1 cellular context compared by ENCODE assay signal in the genomic region with DNA sequence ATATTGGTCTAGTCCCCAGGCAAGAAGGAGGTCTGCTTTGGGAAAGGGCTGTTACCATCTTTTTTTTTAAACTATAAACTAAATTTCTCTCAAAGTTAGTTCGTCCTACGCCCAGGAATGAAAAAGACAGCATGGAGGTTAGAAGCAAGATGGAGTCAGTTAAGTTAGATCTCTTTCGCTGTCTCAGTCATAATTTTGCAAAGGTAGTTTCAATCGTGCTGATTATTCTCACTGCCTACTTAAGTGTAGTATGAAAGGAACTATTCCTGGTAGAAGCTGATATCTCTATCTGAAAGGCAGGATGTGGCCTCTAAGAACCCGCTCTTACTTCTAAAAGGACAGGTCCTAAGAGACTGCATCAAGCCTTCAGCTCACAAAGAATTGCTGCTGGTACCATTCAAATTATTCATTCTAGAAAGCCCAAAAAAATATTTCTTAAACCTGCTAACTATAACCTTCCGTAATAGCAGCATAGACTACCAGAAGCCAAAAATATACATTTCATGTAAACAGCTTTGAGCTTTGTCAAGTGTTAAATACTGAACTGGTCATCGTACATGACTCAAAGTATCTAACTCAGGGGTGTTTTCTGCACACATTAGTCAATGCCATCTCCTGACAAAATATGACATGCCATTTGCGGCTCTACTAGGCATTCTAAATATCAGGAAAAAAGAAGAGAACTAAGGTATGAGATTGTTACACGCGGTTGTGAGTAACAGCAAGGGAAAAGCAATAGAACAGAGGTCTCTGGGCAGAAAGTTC.
TF ChIP-seq lines count a peak whose summit lies in the region.

No MANE protein-coding gene starts in this region.

TF ChIP-seq in K562, 482 proteins besides CTCF, POLR2A, EP300 and RAD21 (continued from another document and continues in another):
- peak; percentile 26; the same call in 1 of the 2 replicates for TF ChIP-seq NFE2L1 (tag; IDR thresholded peaks at IDR 0.05; ENCODE audit: borderline replicate concordance, low read depth)
- TF ChIP-seq LCOR (CRISPR knock-in tag; IDR thresholded peaks at IDR 0.05) = no peak
- no peak for TF ChIP-seq TGIF2 (CRISPR knock-in tag; IDR thresholded peaks at IDR 0.05)
- TF ChIP-seq, protein P1, sequence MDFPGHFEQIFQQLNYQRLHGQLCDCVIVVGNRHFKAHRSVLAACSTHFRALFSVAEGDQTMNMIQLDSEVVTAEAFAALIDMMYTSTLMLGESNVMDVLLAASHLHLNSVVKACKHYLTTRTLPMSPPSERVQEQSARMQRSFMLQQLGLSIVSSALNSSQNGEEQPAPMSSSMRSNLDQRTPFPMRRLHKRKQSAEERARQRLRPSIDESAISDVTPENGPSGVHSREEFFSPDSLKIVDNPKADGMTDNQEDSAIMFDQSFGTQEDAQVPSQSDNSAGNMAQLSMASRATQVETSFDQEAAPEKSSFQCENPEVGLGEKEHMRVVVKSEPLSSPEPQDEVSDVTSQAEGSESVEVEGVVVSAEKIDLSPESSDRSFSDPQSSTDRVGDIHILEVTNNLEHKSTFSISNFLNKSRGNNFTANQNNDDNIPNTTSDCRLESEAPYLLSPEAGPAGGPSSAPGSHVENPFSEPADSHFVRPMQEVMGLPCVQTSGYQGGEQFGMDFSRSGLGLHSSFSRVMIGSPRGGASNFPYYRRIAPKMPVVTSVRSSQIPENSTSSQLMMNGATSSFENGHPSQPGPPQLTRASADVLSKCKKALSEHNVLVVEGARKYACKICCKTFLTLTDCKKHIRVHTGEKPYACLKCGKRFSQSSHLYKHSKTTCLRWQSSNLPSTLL (IDR thresholded peaks at IDR 0.05) = no peak
- 0 out of 2 replicates have a peak, but pooled peaks have one; percentile 27 for TF ChIP-seq ZNF766 (CRISPR knock-in tag; conservative IDR thresholded peaks at IDR 0.05)
- peak; percentile 72; the same call in 1 of the 2 replicates for TF ChIP-seq PYGO2 (tag; IDR thresholded peaks at IDR 0.05)
- TF ChIP-seq, protein P2, sequence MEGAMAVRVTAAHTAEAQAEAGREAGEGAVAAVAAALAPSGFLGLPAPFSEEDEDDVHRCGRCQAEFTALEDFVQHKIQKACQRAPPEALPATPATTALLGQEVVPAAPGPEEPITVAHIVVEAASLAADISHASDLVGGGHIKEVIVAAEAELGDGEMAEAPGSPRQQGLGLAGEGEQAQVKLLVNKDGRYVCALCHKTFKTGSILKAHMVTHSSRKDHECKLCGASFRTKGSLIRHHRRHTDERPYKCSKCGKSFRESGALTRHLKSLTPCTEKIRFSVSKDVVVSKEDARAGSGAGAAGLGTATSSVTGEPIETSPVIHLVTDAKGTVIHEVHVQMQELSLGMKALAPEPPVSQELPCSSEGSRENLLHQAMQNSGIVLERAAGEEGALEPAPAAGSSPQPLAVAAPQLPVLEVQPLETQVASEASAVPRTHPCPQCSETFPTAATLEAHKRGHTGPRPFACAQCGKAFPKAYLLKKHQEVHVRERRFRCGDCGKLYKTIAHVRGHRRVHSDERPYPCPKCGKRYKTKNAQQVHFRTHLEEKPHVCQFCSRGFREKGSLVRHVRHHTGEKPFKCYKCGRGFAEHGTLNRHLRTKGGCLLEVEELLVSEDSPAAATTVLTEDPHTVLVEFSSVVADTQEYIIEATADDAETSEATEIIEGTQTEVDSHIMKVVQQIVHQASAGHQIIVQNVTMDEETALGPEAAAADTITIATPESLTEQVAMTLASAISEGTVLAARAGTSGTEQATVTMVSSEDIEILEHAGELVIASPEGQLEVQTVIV (CRISPR knock-in tag; IDR thresholded peaks at IDR 0.05; ENCODE audit: borderline replicate concordance) = no peak
- TF ChIP-seq, protein P3, sequence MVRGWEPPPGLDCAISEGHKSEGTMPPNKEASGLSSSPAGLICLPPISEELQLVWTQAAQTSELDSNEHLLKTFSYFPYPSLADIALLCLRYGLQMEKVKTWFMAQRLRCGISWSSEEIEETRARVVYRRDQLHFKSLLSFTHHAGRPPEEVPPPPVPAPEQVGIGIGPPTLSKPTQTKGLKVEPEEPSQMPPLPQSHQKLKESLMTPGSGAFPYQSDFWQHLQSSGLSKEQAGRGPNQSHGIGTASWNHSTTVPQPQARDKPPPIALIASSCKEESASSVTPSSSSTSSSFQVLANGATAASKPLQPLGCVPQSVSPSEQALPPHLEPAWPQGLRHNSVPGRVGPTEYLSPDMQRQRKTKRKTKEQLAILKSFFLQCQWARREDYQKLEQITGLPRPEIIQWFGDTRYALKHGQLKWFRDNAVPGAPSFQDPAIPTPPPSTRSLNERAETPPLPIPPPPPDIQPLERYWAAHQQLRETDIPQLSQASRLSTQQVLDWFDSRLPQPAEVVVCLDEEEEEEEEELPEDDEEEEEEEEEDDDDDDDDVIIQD (CRISPR knock-in tag; IDR thresholded peaks at IDR 0.05) = no peak
- TF ChIP-seq, protein P4, sequence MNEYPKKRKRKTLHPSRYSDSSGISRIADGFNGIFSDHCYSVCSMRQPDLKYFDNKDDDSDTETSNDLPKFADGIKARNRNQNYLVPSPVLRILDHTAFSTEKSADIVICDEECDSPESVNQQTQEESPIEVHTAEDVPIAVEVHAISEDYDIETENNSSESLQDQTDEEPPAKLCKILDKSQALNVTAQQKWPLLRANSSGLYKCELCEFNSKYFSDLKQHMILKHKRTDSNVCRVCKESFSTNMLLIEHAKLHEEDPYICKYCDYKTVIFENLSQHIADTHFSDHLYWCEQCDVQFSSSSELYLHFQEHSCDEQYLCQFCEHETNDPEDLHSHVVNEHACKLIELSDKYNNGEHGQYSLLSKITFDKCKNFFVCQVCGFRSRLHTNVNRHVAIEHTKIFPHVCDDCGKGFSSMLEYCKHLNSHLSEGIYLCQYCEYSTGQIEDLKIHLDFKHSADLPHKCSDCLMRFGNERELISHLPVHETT (CRISPR knock-in tag; conservative IDR thresholded peaks at IDR 0.05 in 1 of 2, IDR thresholded peaks at IDR 0.05 in 1 of 2) = peak in 1 of 2 experiments; percentile 54; a peak in 1 of 4 replicates
- TF ChIP-seq CBX2 (IDR thresholded peaks at IDR 0.05; ENCODE audit: insufficient read depth, low read length, poor library complexity, severe bottlenecking) = no peak
- no peak for TF ChIP-seq POLR2H (tag; IDR thresholded peaks at IDR 0.05; ENCODE audit: low read depth)
- peak; percentile 22; the same call in 1 of the 2 replicates for TF ChIP-seq TCF3 (CRISPR knock-in tag; IDR thresholded peaks at IDR 0.05)
- TF ChIP-seq MBD2 (IDR thresholded peaks at IDR 0.05; ENCODE audit: borderline replicate concordance, low read depth) = no peak
- TF ChIP-seq, protein P5, sequence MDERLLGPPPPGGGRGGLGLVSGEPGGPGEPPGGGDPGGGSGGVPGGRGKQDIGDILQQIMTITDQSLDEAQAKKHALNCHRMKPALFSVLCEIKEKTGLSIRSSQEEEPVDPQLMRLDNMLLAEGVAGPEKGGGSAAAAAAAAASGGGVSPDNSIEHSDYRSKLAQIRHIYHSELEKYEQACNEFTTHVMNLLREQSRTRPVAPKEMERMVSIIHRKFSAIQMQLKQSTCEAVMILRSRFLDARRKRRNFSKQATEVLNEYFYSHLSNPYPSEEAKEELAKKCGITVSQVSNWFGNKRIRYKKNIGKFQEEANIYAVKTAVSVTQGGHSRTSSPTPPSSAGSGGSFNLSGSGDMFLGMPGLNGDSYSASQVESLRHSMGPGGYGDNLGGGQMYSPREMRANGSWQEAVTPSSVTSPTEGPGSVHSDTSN (CRISPR knock-in tag; IDR thresholded peaks at IDR 0.05; ENCODE audit: low read depth) = no peak
- TF ChIP-seq, protein P5 (tag; conservative IDR thresholded peaks at IDR 0.05; ENCODE audit: low read depth) = peak; percentile 35; the same call in 1 of the 2 replicates
- TF ChIP-seq PTRF (tag; IDR thresholded peaks at IDR 0.05) = peak; percentile 87
- TF ChIP-seq ZNF175 (CRISPR knock-in tag; IDR thresholded peaks at IDR 0.05; ENCODE audit: low read depth) = peak; percentile 72; the same call in 1 of the 2 replicates
- TF ChIP-seq, protein P6, sequence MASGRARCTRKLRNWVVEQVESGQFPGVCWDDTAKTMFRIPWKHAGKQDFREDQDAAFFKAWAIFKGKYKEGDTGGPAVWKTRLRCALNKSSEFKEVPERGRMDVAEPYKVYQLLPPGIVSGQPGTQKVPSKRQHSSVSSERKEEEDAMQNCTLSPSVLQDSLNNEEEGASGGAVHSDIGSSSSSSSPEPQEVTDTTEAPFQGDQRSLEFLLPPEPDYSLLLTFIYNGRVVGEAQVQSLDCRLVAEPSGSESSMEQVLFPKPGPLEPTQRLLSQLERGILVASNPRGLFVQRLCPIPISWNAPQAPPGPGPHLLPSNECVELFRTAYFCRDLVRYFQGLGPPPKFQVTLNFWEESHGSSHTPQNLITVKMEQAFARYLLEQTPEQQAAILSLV (tag; IDR thresholded peaks at IDR 0.05) = 0 out of 2 replicates have a peak, but pooled peaks have one; percentile 11
- peak; percentile 93 for TF ChIP-seq DMBX1 (CRISPR knock-in tag; IDR thresholded peaks at IDR 0.05; ENCODE audit: borderline replicate concordance)
- peak; percentile 74 for TF ChIP-seq MEF2D (tag; conservative IDR thresholded peaks at IDR 0.05; ENCODE audit: low read depth)
- TF ChIP-seq MCM5 (IDR thresholded peaks at IDR 0.05; ENCODE audit: low read depth) = no peak
- 0 out of 2 replicates have a peak, but pooled peaks have one; percentile 27 for TF ChIP-seq KLF6 (CRISPR knock-in tag; IDR thresholded peaks at IDR 0.05; ENCODE audit: borderline replicate concordance)
- TF ChIP-seq, protein P7, sequence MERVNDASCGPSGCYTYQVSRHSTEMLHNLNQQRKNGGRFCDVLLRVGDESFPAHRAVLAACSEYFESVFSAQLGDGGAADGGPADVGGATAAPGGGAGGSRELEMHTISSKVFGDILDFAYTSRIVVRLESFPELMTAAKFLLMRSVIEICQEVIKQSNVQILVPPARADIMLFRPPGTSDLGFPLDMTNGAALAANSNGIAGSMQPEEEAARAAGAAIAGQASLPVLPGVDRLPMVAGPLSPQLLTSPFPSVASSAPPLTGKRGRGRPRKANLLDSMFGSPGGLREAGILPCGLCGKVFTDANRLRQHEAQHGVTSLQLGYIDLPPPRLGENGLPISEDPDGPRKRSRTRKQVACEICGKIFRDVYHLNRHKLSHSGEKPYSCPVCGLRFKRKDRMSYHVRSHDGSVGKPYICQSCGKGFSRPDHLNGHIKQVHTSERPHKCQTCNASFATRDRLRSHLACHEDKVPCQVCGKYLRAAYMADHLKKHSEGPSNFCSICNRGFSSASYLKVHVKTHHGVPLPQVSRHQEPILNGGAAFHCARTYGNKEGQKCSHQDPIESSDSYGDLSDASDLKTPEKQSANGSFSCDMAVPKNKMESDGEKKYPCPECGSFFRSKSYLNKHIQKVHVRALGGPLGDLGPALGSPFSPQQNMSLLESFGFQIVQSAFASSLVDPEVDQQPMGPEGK (CRISPR knock-in tag; IDR thresholded peaks at IDR 0.05; ENCODE audit: borderline replicate concordance) = 0 out of 2 replicates have a peak, but pooled peaks have one; percentile 25
- peak; percentile 75 for TF ChIP-seq ZKSCAN8 (CRISPR knock-in tag; IDR thresholded peaks at IDR 0.05)
- TF ChIP-seq, protein P8, sequence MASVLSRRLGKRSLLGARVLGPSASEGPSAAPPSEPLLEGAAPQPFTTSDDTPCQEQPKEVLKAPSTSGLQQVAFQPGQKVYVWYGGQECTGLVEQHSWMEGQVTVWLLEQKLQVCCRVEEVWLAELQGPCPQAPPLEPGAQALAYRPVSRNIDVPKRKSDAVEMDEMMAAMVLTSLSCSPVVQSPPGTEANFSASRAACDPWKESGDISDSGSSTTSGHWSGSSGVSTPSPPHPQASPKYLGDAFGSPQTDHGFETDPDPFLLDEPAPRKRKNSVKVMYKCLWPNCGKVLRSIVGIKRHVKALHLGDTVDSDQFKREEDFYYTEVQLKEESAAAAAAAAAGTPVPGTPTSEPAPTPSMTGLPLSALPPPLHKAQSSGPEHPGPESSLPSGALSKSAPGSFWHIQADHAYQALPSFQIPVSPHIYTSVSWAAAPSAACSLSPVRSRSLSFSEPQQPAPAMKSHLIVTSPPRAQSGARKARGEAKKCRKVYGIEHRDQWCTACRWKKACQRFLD (CRISPR knock-in tag; IDR thresholded peaks at IDR 0.05) = peak; percentile 72
- TF ChIP-seq HMG20A (CRISPR knock-in tag; conservative IDR thresholded peaks at IDR 0.05) = no peak
- peak; percentile 34; the same call in 1 of the 2 replicates for TF ChIP-seq ZNF239 (CRISPR knock-in tag; IDR thresholded peaks at IDR 0.05)
- TF ChIP-seq SMAD4 (CRISPR knock-in tag; conservative IDR thresholded peaks at IDR 0.05) = peak; percentile 72
- TF ChIP-seq LEF1 (IDR thresholded peaks at IDR 0.05) = no peak
- TF ChIP-seq NR2C1 (IDR thresholded peaks at IDR 0.05) = no peak
- peak; percentile 58; the same call in 1 of the 2 replicates for TF ChIP-seq NR2C1 (tag; IDR thresholded peaks at IDR 0.05)
- TF ChIP-seq NR4A1 (CRISPR knock-in tag; IDR thresholded peaks at IDR 0.05) = no peak
- TF ChIP-seq NR4A1 (tag; IDR thresholded peaks at IDR 0.05) = peak; percentile 90
- peak; percentile 76 for TF ChIP-seq TEAD2 (tag; IDR thresholded peaks at IDR 0.05)
- TF ChIP-seq, protein P9, sequence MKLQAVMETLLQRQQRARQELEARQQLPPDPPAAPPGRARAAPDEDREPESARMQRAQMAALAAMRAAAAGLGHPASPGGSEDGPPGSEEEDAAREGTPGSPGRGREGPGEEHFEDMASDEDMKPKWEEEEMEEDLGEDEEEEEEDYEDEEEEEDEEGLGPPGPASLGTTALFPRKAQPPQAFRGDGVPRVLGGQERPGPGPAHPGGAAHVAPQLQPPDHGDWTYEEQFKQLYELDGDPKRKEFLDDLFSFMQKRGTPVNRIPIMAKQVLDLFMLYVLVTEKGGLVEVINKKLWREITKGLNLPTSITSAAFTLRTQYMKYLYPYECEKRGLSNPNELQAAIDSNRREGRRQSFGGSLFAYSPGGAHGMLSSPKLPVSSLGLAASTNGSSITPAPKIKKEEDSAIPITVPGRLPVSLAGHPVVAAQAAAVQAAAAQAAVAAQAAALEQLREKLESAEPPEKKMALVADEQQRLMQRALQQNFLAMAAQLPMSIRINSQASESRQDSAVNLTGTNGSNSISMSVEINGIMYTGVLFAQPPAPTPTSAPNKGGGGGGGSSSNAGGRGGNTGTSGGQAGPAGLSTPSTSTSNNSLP (IDR thresholded peaks at IDR 0.05; ENCODE audit: borderline replicate concordance, low read depth, low read length) = no peak
- TF ChIP-seq, protein P10, sequence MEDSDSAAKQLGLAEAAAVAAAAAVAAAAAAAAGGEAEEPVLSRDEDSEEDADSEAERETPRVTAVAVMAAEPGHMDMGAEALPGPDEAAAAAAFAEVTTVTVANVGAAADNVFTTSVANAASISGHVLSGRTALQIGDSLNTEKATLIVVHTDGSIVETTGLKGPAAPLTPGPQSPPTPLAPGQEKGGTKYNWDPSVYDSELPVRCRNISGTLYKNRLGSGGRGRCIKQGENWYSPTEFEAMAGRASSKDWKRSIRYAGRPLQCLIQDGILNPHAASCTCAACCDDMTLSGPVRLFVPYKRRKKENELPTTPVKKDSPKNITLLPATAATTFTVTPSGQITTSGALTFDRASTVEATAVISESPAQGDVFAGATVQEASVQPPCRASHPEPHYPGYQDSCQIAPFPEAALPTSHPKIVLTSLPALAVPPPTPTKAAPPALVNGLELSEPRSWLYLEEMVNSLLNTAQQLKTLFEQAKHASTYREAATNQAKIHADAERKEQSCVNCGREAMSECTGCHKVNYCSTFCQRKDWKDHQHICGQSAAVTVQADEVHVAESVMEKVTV (CRISPR knock-in tag; IDR thresholded peaks at IDR 0.05) = no peak
- TF ChIP-seq ZNF589 (CRISPR knock-in tag; IDR thresholded peaks at IDR 0.05; ENCODE audit: low read depth) = peak; percentile 32; the same call in 1 of the 2 replicates
